12 cellular contexts compared by ENCODE assay signal in genomic region chr11:72238492-72239295, GRCh38. TPM values are rescaled to one million over a fixed set of nuclear protein-coding genes. Genes with fewer than 3 reads are reported as not detected.
DNase-seq lines count a peak whose midpoint lies in the region; ATAC-seq and TF ChIP-seq lines count a peak whose summit lies in the region.
"Had no signal": no experiment of that assay in that cellular context is flagged by ENCODE, and none has a peak within 500 bp of the region (broad histone marks: within the 10 kb centered on the region; RNA-seq: fewer than 3 reads in every experiment).

No MANE protein-coding gene starts in this region.

- peaks cover 4 to 32% of the 10 kb centered on the region in 2 donors for H3K27me3 ChIP-seq in tibial artery

- POLR2A ChIA-PET in WTC11 (lab: Charles Lee): interaction anchor here (0.9 to 5.7 kb wide), 4 partner anchors 9 to 310 kb away, joined by 3 to 37 read pairs (median 3); partner anchors contain the start of genes INPPL1 and XNDC1N

- intact Hi-C loops in tibial artery (cut with DNase I; ENCODE audit: low total_unique reads): no loop called here
- intact Hi-C loops in activated T-helper 2 cell treated with anti-CD3 and anti-CD28 coated beads, Interferon-gamma antibody, Interleukin-2, Interleukin-4, amounts not matched to agents 10 μg/mL and 5 μg/mL and 100 μg/mL, durations not matched to agents 14 hours and 24 hours and 36 hours (cut with micrococcal nuclease): loop anchor here (5.0 kb wide), 1 partner anchor 194 kb away; the partner anchor contains the start of gene CLPB

- H3K27me3 Mint-ChIP-seq in activated CD8-positive, alpha-beta memory T cell treated with anti-CD3 and anti-CD28 coated beads, Interleukin-2, amount 10 ng/mL, durations not matched to agents 7 days and 5 days: peaks cover 44% of the 10 kb centered on the region
- peaks cover 53% of the 10 kb centered on the region for H3K27me3 Mint-ChIP-seq in WTC11 (ENCODE audit: low read depth)
- H3K27me3 Mint-ChIP-seq in activated T-helper 2 cell treated with anti-CD3 and anti-CD28 coated beads, Interferon-gamma antibody, Interleukin-2, Interleukin-4, amounts not matched to agents 10 μg/mL and 5 μg/mL and 100 μg/mL, durations not matched to agents 14 hours and 24 hours and 36 hours (ENCODE audit: low read depth): peaks cover 40% of the 10 kb centered on the region

- no peaks in the 10 kb centered on the region for H3K9me3 ChIP-seq in tibial artery

- ATAC-seq in activated CD8-positive, alpha-beta memory T cell treated with anti-CD3 and anti-CD28 coated beads, Interleukin-2, amount 10 ng/mL, durations not matched to agents 7 days and 5 days: no peak
- ATAC-seq in WTC11 (peak; percentile 4), GM21786 (IDR thresholded peaks at IDR 0.05; ENCODE audit: unreplicated experiment) (no peak)

- H3K9me3 Mint-ChIP-seq in activated CD8-positive, alpha-beta memory T cell treated with anti-CD3 and anti-CD28 coated beads, Interleukin-2, amount 10 ng/mL, durations not matched to agents 7 days and 5 days (ENCODE audit: low read depth): no peaks in the 10 kb centered on the region
- no peaks in the 10 kb centered on the region for H3K9me3 Mint-ChIP-seq in WTC11
- no peaks in the 10 kb centered on the region for H3K9me3 Mint-ChIP-seq in activated T-helper 2 cell treated with anti-CD3 and anti-CD28 coated beads, Interferon-gamma antibody, Interleukin-2, Interleukin-4, amounts not matched to agents 10 μg/mL and 5 μg/mL and 100 μg/mL, durations not matched to agents 14 hours and 24 hours and 36 hours
- H3K9me3 Mint-ChIP-seq: activated CD4-positive, alpha-beta memory T cell treated with anti-CD3 and anti-CD28 coated beads, Interleukin-2, amount 10 ng/mL, durations not matched to agents 7 days and 5 days had no signal

- peak overlapping the region in 1 of 2 donors; percentile 44 for H3K4me3 ChIP-seq in tibial artery

- H3K36me3 Mint-ChIP-seq in activated CD8-positive, alpha-beta memory T cell treated with anti-CD3 and anti-CD28 coated beads, Interleukin-2, amount 10 ng/mL, durations not matched to agents 7 days and 5 days: peaks cover 11% of the 10 kb centered on the region
- peaks cover 17% of the 10 kb centered on the region for H3K36me3 Mint-ChIP-seq in WTC11
- H3K36me3 Mint-ChIP-seq in activated T-helper 2 cell treated with anti-CD3 and anti-CD28 coated beads, Interferon-gamma antibody, Interleukin-2, Interleukin-4, amounts not matched to agents 10 μg/mL and 5 μg/mL and 100 μg/mL, durations not matched to agents 14 hours and 24 hours and 36 hours (ENCODE audit: low read depth): peaks cover 37% of the 10 kb centered on the region

- no peak overlapping the region for H3K4me3 Mint-ChIP-seq in activated CD8-positive, alpha-beta memory T cell treated with anti-CD3 and anti-CD28 coated beads, Interleukin-2, amount 10 ng/mL, durations not matched to agents 7 days and 5 days
- H3K4me3 Mint-ChIP-seq in WTC11: peak overlapping the region; percentile 73
- H3K4me3 Mint-ChIP-seq in activated T-helper 2 cell treated with anti-CD3 and anti-CD28 coated beads, Interferon-gamma antibody, Interleukin-2, Interleukin-4, amounts not matched to agents 10 μg/mL and 5 μg/mL and 100 μg/mL, durations not matched to agents 14 hours and 24 hours and 36 hours (ENCODE audit: low read depth): no peak overlapping the region
- H3K4me3 Mint-ChIP-seq: activated CD4-positive, alpha-beta memory T cell treated with anti-CD3 and anti-CD28 coated beads, Interleukin-2, amount 10 ng/mL, durations not matched to agents 7 days and 5 days had no signal

- DNase-seq in activated CD8-positive, alpha-beta memory T cell treated with anti-CD3 and anti-CD28 coated beads, Interleukin-2, amount 50 U/mL, for 48 hours: peak; percentile 42
- no peak for DNase-seq in activated CD8-positive, alpha-beta memory T cell treated with anti-CD3 and anti-CD28 coated beads, Interleukin-2, amount 10 ng/mL, durations not matched to agents 7 days and 5 days
- DNase-seq in WTC11 (ENCODE audit: low spot score) (peak; percentile 34), islet precursor cell (peak; percentile 59), tibial artery (no peak)
- no peak for DNase-seq in activated T-helper 2 cell treated with anti-CD3 and anti-CD28 coated beads, Interferon-gamma antibody, Interleukin-2, Interleukin-4, amounts not matched to agents 10 μg/mL and 5 μg/mL and 100 μg/mL, durations not matched to agents 14 hours and 24 hours and 36 hours (ENCODE audit: low spot score)
- DNase-seq in stimulated activated CD4-positive, alpha-beta T cell treated with anti-CD3 and anti-CD28 coated beads, Interleukin-4, amount 100 ng/mL, for 4 hours: no peak
- DNase-seq: GOT3 had no signal

- H3K27ac Mint-ChIP-seq in activated CD8-positive, alpha-beta memory T cell treated with anti-CD3 and anti-CD28 coated beads, Interleukin-2, amount 10 ng/mL, durations not matched to agents 7 days and 5 days: no peak overlapping the region
- H3K27ac Mint-ChIP-seq in WTC11: no peak overlapping the region
- no peak overlapping the region for H3K27ac Mint-ChIP-seq in activated T-helper 2 cell treated with anti-CD3 and anti-CD28 coated beads, Interferon-gamma antibody, Interleukin-2, Interleukin-4, amounts not matched to agents 10 μg/mL and 5 μg/mL and 100 μg/mL, durations not matched to agents 14 hours and 24 hours and 36 hours
- H3K27ac Mint-ChIP-seq: activated CD4-positive, alpha-beta memory T cell treated with anti-CD3 and anti-CD28 coated beads, Interleukin-2, amount 10 ng/mL, durations not matched to agents 7 days and 5 days had no signal

- H3K36me3 ChIP-seq in tibial artery: peaks cover 35 to 46% (median 41%) of the 10 kb centered on the region in 3 donors

- CTCF ChIA-PET in activated CD8-positive, alpha-beta memory T cell treated with anti-CD3 and anti-CD28 coated beads, Interleukin-2, amount 10 ng/mL, durations not matched to agents 7 days and 5 days (lab: Charles Lee): interaction anchor here (0.7 to 2.1 kb wide), 16 partner anchors 8 to 255 kb away, joined by 3 to 21 read pairs (median 4); partner anchors contain the start of genes FOLR2 and INPPL1
- CTCF ChIA-PET in WTC11 (lab: Charles Lee): interaction anchor here (0.6 to 4.8 kb wide), 39 partner anchors 9 to 352 kb away, joined by 3 to 123 read pairs (median 4); partner anchors contain the start of genes ANAPC15, CLPB, FOLR2 and INPPL1

- H3K27ac ChIP-seq in tibial artery: peak overlapping the region; percentile 0 to 54

- peaks cover 0 to 42% (median 35%) of the 10 kb centered on the region in 4 donors for H3K4me1 ChIP-seq in tibial artery

- TF ChIP-seq CTCF in WTC11 (IDR thresholded peaks at IDR 0.05) (no peak), tibial artery (IDR thresholded peaks at IDR 0.05) (no peak)

- peaks cover 12% of the 10 kb centered on the region for H3K4me1 Mint-ChIP-seq in activated CD8-positive, alpha-beta memory T cell treated with anti-CD3 and anti-CD28 coated beads, Interleukin-2, amount 10 ng/mL, durations not matched to agents 7 days and 5 days
- H3K4me1 Mint-ChIP-seq in WTC11: peaks cover 36% of the 10 kb centered on the region
- peaks cover 15% of the 10 kb centered on the region for H3K4me1 Mint-ChIP-seq in activated T-helper 2 cell treated with anti-CD3 and anti-CD28 coated beads, Interferon-gamma antibody, Interleukin-2, Interleukin-4, amounts not matched to agents 10 μg/mL and 5 μg/mL and 100 μg/mL, durations not matched to agents 14 hours and 24 hours and 36 hours (ENCODE audit: low read depth)

TF ChIP-seq in WTC11, 78 proteins besides CTCF, POLR2A, EP300 and RAD21:
- 0 out of 2 replicates have a peak, but pooled peaks have one; percentile 24 for TF ChIP-seq SP1 (CRISPR knock-in tag; conservative IDR thresholded peaks at IDR 0.05)
- TF ChIP-seq MXD4 (CRISPR knock-in tag; IDR thresholded peaks at IDR 0.05; ENCODE audit: borderline replicate concordance): no peak

RNA-seq across cellular contexts. Expression of gene PHOX2A, which starts 5.3 kb away (rescaled TPM):
- not detected for total RNA-seq in activated CD8-positive, alpha-beta memory T cell treated with anti-CD3 and anti-CD28 coated beads, Interleukin-2, amount 10 ng/mL, durations not matched to agents 7 days and 5 days
- total RNA-seq in WTC11 (2021): 1.3 to 1.6 TPM (median 1.3 TPM) in 3 replicates
- not detected in 2 replicates for total RNA-seq in activated T-helper 2 cell treated with anti-CD3 and anti-CD28 coated beads, Interferon-gamma antibody, Interleukin-2, Interleukin-4, amounts not matched to agents 10 μg/mL and 5 μg/mL and 100 μg/mL, durations not matched to agents 14 hours and 24 hours and 36 hours
- total RNA-seq: activated CD4-positive, alpha-beta memory T cell treated with anti-CD3 and anti-CD28 coated beads, Interleukin-2, amount 10 ng/mL, durations not matched to agents 7 days and 5 days; aorta; omental fat pad had no signal

RNA-seq across cellular contexts. Expression of gene INPPL1, which starts 14.1 kb away (rescaled TPM):
- 100 to 1,000 TPM; 152 to 157 TPM for total RNA-seq in activated CD8-positive, alpha-beta memory T cell treated with anti-CD3 and anti-CD28 coated beads, Interleukin-2, amount 10 ng/mL, durations not matched to agents 7 days and 5 days
- 125 to 138 TPM (median 136 TPM) in 3 replicates for total RNA-seq in WTC11 (2021)
- total RNA-seq in activated T-helper 2 cell treated with anti-CD3 and anti-CD28 coated beads, Interferon-gamma antibody, Interleukin-2, Interleukin-4, amounts not matched to agents 10 μg/mL and 5 μg/mL and 100 μg/mL, durations not matched to agents 14 hours and 24 hours and 36 hours: 176 TPM in 2 replicates

RNA-seq across cellular contexts. Expression of gene FOLR2, which starts 22.1 kb away (rescaled TPM):
- not detected for total RNA-seq in activated CD8-positive, alpha-beta memory T cell treated with anti-CD3 and anti-CD28 coated beads, Interleukin-2, amount 10 ng/mL, durations not matched to agents 7 days and 5 days
- total RNA-seq in WTC11 (2021): not detected in 3 replicates
- not detected in 2 replicates for total RNA-seq in activated T-helper 2 cell treated with anti-CD3 and anti-CD28 coated beads, Interferon-gamma antibody, Interleukin-2, Interleukin-4, amounts not matched to agents 10 μg/mL and 5 μg/mL and 100 μg/mL, durations not matched to agents 14 hours and 24 hours and 36 hours
- total RNA-seq: activated CD4-positive, alpha-beta memory T cell treated with anti-CD3 and anti-CD28 coated beads, Interleukin-2, amount 10 ng/mL, durations not matched to agents 7 days and 5 days had no signal

RNA-seq across cellular contexts. Expression of gene FOLR1, which starts 46.8 kb away (rescaled TPM):
- total RNA-seq in activated CD8-positive, alpha-beta memory T cell treated with anti-CD3 and anti-CD28 coated beads, Interleukin-2, amount 10 ng/mL, durations not matched to agents 7 days and 5 days: not detected
- total RNA-seq in WTC11 (2021): 0.35 to 0.87 TPM (median 0.85 TPM) in 3 replicates
- not detected in 2 replicates for total RNA-seq in activated T-helper 2 cell treated with anti-CD3 and anti-CD28 coated beads, Interferon-gamma antibody, Interleukin-2, Interleukin-4, amounts not matched to agents 10 μg/mL and 5 μg/mL and 100 μg/mL, durations not matched to agents 14 hours and 24 hours and 36 hours
- total RNA-seq: activated CD4-positive, alpha-beta memory T cell treated with anti-CD3 and anti-CD28 coated beads, Interleukin-2, amount 10 ng/mL, durations not matched to agents 7 days and 5 days; aorta; omental fat pad had no signal

Comparison
In these comparisons a context has a peak if more than half of its experiments do, and no peak if none do; other contexts are left out.
1. DNase-seq: peak in activated CD8-positive, alpha-beta memory T cell treated with anti-CD3 and anti-CD28 coated beads, Interleukin-2, amount 50 U/mL, for 48 hours (single experiment), WTC11 (single experiment) and islet precursor cell (single experiment); none in activated CD8-positive, alpha-beta memory T cell treated with anti-CD3 and anti-CD28 coated beads, Interleukin-2, amount 10 ng/mL, durations not matched to agents 7 days and 5 days (single experiment), tibial artery (0 of 2), activated T-helper 2 cell treated with anti-CD3 and anti-CD28 coated beads, Interferon-gamma antibody, Interleukin-2, Interleukin-4, amounts not matched to agents 10 μg/mL and 5 μg/mL and 100 μg/mL, durations not matched to agents 14 hours and 24 hours and 36 hours (single experiment) and stimulated activated CD4-positive, alpha-beta T cell treated with anti-CD3 and anti-CD28 coated beads, Interleukin-4, amount 100 ng/mL, for 4 hours (0 of 2).